In the genomic region with DNA sequence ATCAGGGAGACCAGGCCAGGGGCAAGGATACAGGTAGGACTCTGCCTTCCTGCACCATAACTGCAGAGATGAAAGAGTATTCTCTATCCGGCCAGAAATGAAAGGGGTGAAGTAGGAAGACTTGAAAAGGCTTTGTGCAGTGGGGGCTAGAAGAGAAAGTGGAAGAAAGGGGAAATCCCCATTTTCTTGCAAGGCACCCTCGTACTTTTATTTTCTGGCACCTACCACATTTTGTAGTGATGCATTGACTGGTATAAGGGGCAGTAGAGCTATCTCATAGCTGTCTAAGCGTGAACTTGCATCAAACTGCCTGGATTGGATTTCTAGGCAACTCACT, we compare ENCODE assay signal across 1 cellular context.
TF ChIP-seq lines count a peak whose summit lies in the region.

No MANE protein-coding gene starts in this region.

TF ChIP-seq in WTC11, 78 proteins besides CTCF, POLR2A, EP300 and RAD21 (continued from another document):
- TF ChIP-seq AFF4 (CRISPR knock-in tag; IDR thresholded peaks at IDR 0.05; ENCODE audit: borderline replicate concordance) (no peak), ZNF671 (CRISPR knock-in tag; IDR thresholded peaks at IDR 0.05) (no peak), ETV6 (CRISPR knock-in tag; IDR thresholded peaks at IDR 0.05) (no peak), KAT7 (CRISPR knock-in tag; IDR thresholded peaks at IDR 0.05; ENCODE audit: borderline replicate concordance) (no peak), NFATC4 (CRISPR knock-in tag; IDR thresholded peaks at IDR 0.05) (no peak), CBFB (CRISPR knock-in tag; IDR thresholded peaks at IDR 0.05; ENCODE audit: low read depth) (no peak), RORB (CRISPR knock-in tag; IDR thresholded peaks at IDR 0.05) (no peak), PRDM15 (CRISPR knock-in tag; IDR thresholded peaks at IDR 0.05) (no peak)
TF ChIP-seq in WTC11: peak in this region for 0.
